ENCODE assay signal across 8 cellular contexts in genomic region chr22:31676700-31677099, GRCh38. TPM values are rescaled to one million over a fixed set of nuclear protein-coding genes. Genes with fewer than 3 reads are reported as not detected.
DNase-seq lines count a peak whose midpoint lies in the region; ATAC-seq and TF ChIP-seq lines count a peak whose summit lies in the region.

No MANE protein-coding gene starts in this region.

- peak overlapping the region; percentile 25 to 65 for H3K9ac ChIP-seq in duodenal mucosa (ENCODE audit: low read depth in 1 of 2, low read length in 2 of 2)

- peak; percentile 86 for ATAC-seq in GM21529 (IDR thresholded peaks at IDR 0.05; ENCODE audit: unreplicated experiment)
- peak; percentile 100 for ATAC-seq in lung (ENCODE audit: insufficient read depth, low FRiP score)

- peaks cover 0 to 6% of the 10 kb centered on the region in 2 donors for H3K4me1 ChIP-seq in duodenal mucosa (ENCODE audit: control insufficient read depth in 1 of 2, insufficient read depth in 2 of 2, low read length in 2 of 2)
- H3K4me1 ChIP-seq in lung (ENCODE audit: control insufficient read depth in 2 of 2, insufficient read depth in 2 of 2, low read length in 2 of 2), result peaks cover 2 to 4% of the 10 kb centered on the region in 2 donors

- in situ Hi-C loops in Caki2 (cut with HindIII; ENCODE audit: low pct_unique_long_range_greater_than_20kb, low sequenced_read_pairs), result no loop called here

- H3K36me3 ChIP-seq in duodenal mucosa (ENCODE audit: control insufficient read depth in 1 of 2, insufficient read depth in 2 of 2, low read length in 2 of 2), result no peaks in the 10 kb centered on the region
- no peaks in the 10 kb centered on the region for H3K36me3 ChIP-seq in lung (ENCODE audit: control insufficient read depth in 2 of 2, insufficient read depth in 2 of 2, low read length in 2 of 2)

- H3K27ac ChIP-seq in duodenal mucosa (ENCODE audit: low read depth, low read length), result no peak overlapping the region
- H3K27ac ChIP-seq in lung (ENCODE audit: low read depth in 1 of 2, low read length in 1 of 2), result peak overlapping the region in 1 of 2 donors; percentile 66

- peak overlapping the region; percentile 66 to 87 for H3K4me3 ChIP-seq in duodenal mucosa (ENCODE audit: low read depth in 1 of 2, low read length in 2 of 2)
- no peak overlapping the region for H3K4me3 ChIP-seq in lung

- no peak for TF ChIP-seq CTCF in lung (IDR thresholded peaks at IDR 0.05; ENCODE audit: control extremely low read depth, extremely low read depth)

- H3K27me3 ChIP-seq in duodenal mucosa (ENCODE audit: control insufficient read depth in 1 of 2, insufficient read depth in 2 of 2, low read length in 2 of 2) (no peaks in the 10 kb centered on the region), lung (ENCODE audit: control insufficient read depth, insufficient read depth) (no peaks in the 10 kb centered on the region)

- no peaks in the 10 kb centered on the region for H3K9me3 ChIP-seq in duodenal mucosa (ENCODE audit: control insufficient read depth in 1 of 2, low read length in 2 of 2)
- peaks cover 0 to 1% of the 10 kb centered on the region in 2 donors for H3K9me3 ChIP-seq in lung (ENCODE audit: control insufficient read depth in 2 of 2, insufficient read depth in 1 of 2, low read length in 1 of 2)

- DNase-seq in Caki2 (ENCODE audit: low read depth) (peak; percentile 99), NCI-H128 (lab: John Stamatoyannopoulos, UW; ENCODE audit: unreplicated experiment) (peak; percentile 4), lung (ENCODE audit: low spot score) (peak; percentile 97), NCI-H2196 (lab: John Stamatoyannopoulos, UW; ENCODE audit: unreplicated experiment) (no peak)
- DNase-seq in activated CD4-positive, alpha-beta T cell treated with anti-CD3 and anti-CD28 coated beads, Interleukin-2, amount 50 U/mL, for 4 hours, result peak; percentile 94
- DNase-seq in stimulated activated CD4-positive, alpha-beta T cell treated with anti-CD3 and anti-CD28 coated beads, Interleukin-4, amount 100 ng/mL, for 48 hours (ENCODE audit: low read depth in 2 of 2), result peak; percentile 90 to 91

- 2% methylated on average over 25 of the region's 25 CpGs for WGBS in lung, 2 donors

RNA-seq across cellular contexts. Expression of gene PISD, which starts 14.7 kb away (rescaled TPM):
- total RNA-seq in Caki2 (2014; rRNA removed; shearing (Covaris generic); ENCODE audit: low replicate concordance), result 74.7 and 91.5 TPM in 2 replicates
- 10 to 100 TPM; 25.7 to 94.6 TPM for total RNA-seq in lung
- 10 to 100 TPM; 35.2 to 58.4 TPM for polyA plus RNA-seq in lung
